In genomic region chr6:25054469-25054868, GRCh38 we compare ENCODE assay signal across 12 cellular contexts.
DNase-seq lines count a peak whose midpoint lies in the region; ATAC-seq, FAIRE-seq and TF ChIP-seq lines count a peak whose summit lies in the region.
"Had no signal": no experiment of that assay in that cellular context is flagged by ENCODE, and none has a peak within 500 bp of the region (broad histone marks: within the 10 kb centered on the region; RNA-seq: fewer than 3 reads in every experiment).

No MANE protein-coding gene starts in this region.

- DNase-seq in A172 (ENCODE audit: low spot score) (peak; percentile 57), iris pigment epithelial cell (ENCODE audit: low read depth) (peak; percentile 85), kidney (no peak), HUDEP-2 (lab: John Stamatoyannopoulos, UW; ENCODE audit: unreplicated experiment in 76 of 76) (no peak), H9 (no peak)
- DNase-seq in activated CD8-positive, alpha-beta T cell treated with anti-CD3 and anti-CD28 coated beads for 36 hours: no peak
- DNase-seq: NCI-H146, SJCRH30, upper lobe of right lung had no signal

- H3K56ac ChIP-seq in H9 (ENCODE audit: insufficient read length, low read depth, low read length): no peak overlapping the region

- no peak overlapping the region for H2BK5ac ChIP-seq in H9 (ENCODE audit: insufficient read length, low read length)

- H4K5ac ChIP-seq in H9 (ENCODE audit: insufficient read length, low read depth, low read length): no peak overlapping the region

- H2BK20ac ChIP-seq in H9 (ENCODE audit: low read depth, low read length, poor library complexity, severe bottlenecking): no peak overlapping the region

- H3K4ac ChIP-seq in H9 (ENCODE audit: low read depth, low read length): no peak overlapping the region

- no peak overlapping the region for H3K4me3 Mint-ChIP-seq in activated CD8-positive, alpha-beta T cell treated with anti-CD3 and anti-CD28 coated beads for 36 hours
- no peak overlapping the region for H3K4me3 Mint-ChIP-seq in H9

- no peak overlapping the region for H2BK12ac ChIP-seq in H9 (ENCODE audit: insufficient read length, low read depth, low read length)

- no peak overlapping the region for H3K27ac ChIP-seq in kidney (ENCODE audit: low read depth in 2 of 2, low read length in 2 of 2)
- H3K27ac ChIP-seq in H9 (ENCODE audit: insufficient read length, low read depth, low read length): no peak overlapping the region
- H3K27ac ChIP-seq: SJCRH30, upper lobe of right lung had no signal

- H2BK15ac ChIP-seq in H9 (ENCODE audit: low read depth, low read length): no peak overlapping the region

- no peaks in the 10 kb centered on the region for H3K36me3 ChIP-seq in kidney (ENCODE audit: control insufficient read depth in 1 of 2, insufficient read depth in 2 of 2, low read length in 2 of 2)
- H3K36me3 ChIP-seq: SJCRH30, upper lobe of right lung had no signal

- H3K9ac ChIP-seq in kidney (ENCODE audit: low read length in 2 of 2) (no peak overlapping the region), H9 (ENCODE audit: extremely low read depth, insufficient read length, low read length) (no peak overlapping the region)

- peaks cover 77% of the 10 kb centered on the region for H3K4me1 Mint-ChIP-seq in activated CD8-positive, alpha-beta T cell treated with anti-CD3 and anti-CD28 coated beads for 36 hours (ENCODE audit: low read depth)
- H3K4me1 Mint-ChIP-seq in H9: peaks cover 7 to 12% of the 10 kb centered on the region in 2 experiments; a peak in 3 of 4 replicates

- H2BK120ac ChIP-seq in H9 (ENCODE audit: low read depth, low read length, poor library complexity, severe bottlenecking): no peak overlapping the region

- H3K23ac ChIP-seq in H9 (ENCODE audit: insufficient read length, low read depth, low read length): no peak overlapping the region

- ATAC-seq in GM21529 (IDR thresholded peaks at IDR 0.05; ENCODE audit: unreplicated experiment): peak; percentile 1
- no peak for ATAC-seq in activated CD8-positive, alpha-beta T cell treated with anti-CD3 and anti-CD28 coated beads for 36 hours
- no peak for ATAC-seq in HG03469 (IDR thresholded peaks at IDR 0.05; ENCODE audit: unreplicated experiment)

- H3K4me1 ChIP-seq in kidney (ENCODE audit: control insufficient read depth in 1 of 2, insufficient read depth in 1 of 2, low read depth in 1 of 2, low read length in 2 of 2) (no peaks in the 10 kb centered on the region), H9 (ENCODE audit: insufficient read depth, low read length) (no peaks in the 10 kb centered on the region; the same call in 1 of the 2 replicates)
- H3K4me1 ChIP-seq: SJCRH30 had no signal

- H2AK5ac ChIP-seq in H9 (ENCODE audit: insufficient read length, low read length): no peak overlapping the region

- no peaks in the 10 kb centered on the region for H3K27me3 ChIP-seq in H9 (ENCODE audit: insufficient read depth, low read length)
- H3K27me3 ChIP-seq: SJCRH30, upper lobe of right lung had no signal

- H4K20me1 ChIP-seq in H9 (ENCODE audit: control insufficient read depth, insufficient read depth, insufficient read length): no peaks in the 10 kb centered on the region

- H4K8ac ChIP-seq in H9 (replicated peaks; ENCODE audit: insufficient read length, low read depth, low read length): no peak overlapping the region

- POLR2A ChIA-PET in activated CD8-positive, alpha-beta T cell treated with anti-CD3 and anti-CD28 coated beads for 36 hours (lab: Charles Lee): interaction anchor here (0.9 to 1.8 kb wide), 3 partner anchors 10 to 27 kb away, joined by 4 to 9 read pairs (median 5); no protein-coding TSS in a partner anchor

- H3K23me2 ChIP-seq in H9 (ENCODE audit: insufficient read length, low read depth, low read length, poor library complexity, severe bottlenecking): no peaks in the 10 kb centered on the region

- H4K91ac ChIP-seq in H9 (ENCODE audit: insufficient read length, low read depth, low read length): no peak overlapping the region

- no CpG with 5 or more reads among the region's 3 CpGs for WGBS in H9 (ENCODE audit: extremely low coverage, insufficient read length, low lambda C conversion rate)

- no peaks in the 10 kb centered on the region for H3K27me3 Mint-ChIP-seq in activated CD8-positive, alpha-beta T cell treated with anti-CD3 and anti-CD28 coated beads for 36 hours
- H3K27me3 Mint-ChIP-seq in H9 (ENCODE audit: low read depth): peaks cover 2% of the 10 kb centered on the region; the same call in 1 of the 2 replicates

- H3K9me3 ChIP-seq in kidney (ENCODE audit: control insufficient read depth in 1 of 2, low read length in 2 of 2) (no peaks in the 10 kb centered on the region), H9 (ENCODE audit: control insufficient read depth, low read depth, low read length) (no peaks in the 10 kb centered on the region)
- H3K9me3 ChIP-seq: SJCRH30, upper lobe of right lung had no signal

- no peak overlapping the region for H3K14ac ChIP-seq in H9 (ENCODE audit: insufficient read depth, low read length)

- no peak overlapping the region for H3K4me2 ChIP-seq in H9 (ENCODE audit: insufficient read depth, insufficient read length, low read length)

- no peak for FAIRE-seq in kidney (lab: Jason Lieb, UNC)

- H3K18ac ChIP-seq in H9 (ENCODE audit: insufficient read length, low read depth, low read length): no peak overlapping the region

- H2AFZ ChIP-seq in H9 (ENCODE audit: low read length): no peak overlapping the region

- H3K9me3 Mint-ChIP-seq in activated CD8-positive, alpha-beta T cell treated with anti-CD3 and anti-CD28 coated beads for 36 hours: peaks cover 5% of the 10 kb centered on the region
- peaks cover 7 to 12% of the 10 kb centered on the region in 2 experiments; a peak in 4 of 5 replicates for H3K9me3 Mint-ChIP-seq in H9

- CTCF ChIA-PET in activated CD8-positive, alpha-beta T cell treated with anti-CD3 and anti-CD28 coated beads for 36 hours (lab: Charles Lee): interaction anchor here (0.6 to 3.5 kb wide), 9 partner anchors 12 to 222 kb away, joined by 3 to 26 read pairs (median 7); no protein-coding TSS in a partner anchor

- no peak for TF ChIP-seq CTCF in activated CD8-positive, alpha-beta T cell treated with anti-CD3 and anti-CD28 coated beads for 36 hours (IDR thresholded peaks at IDR 0.05)
- TF ChIP-seq CTCF in kidney (IDR thresholded peaks at IDR 0.05; ENCODE audit: borderline replicate concordance, extremely low read depth, insufficient read depth) (no peak), H9 (conservative IDR thresholded peaks at IDR 0.05) (no peak)

- no peaks in the 10 kb centered on the region for H3K79me1 ChIP-seq in H9 (ENCODE audit: insufficient read depth, low read depth, low read length, poor library complexity, severe bottlenecking)

- intact Hi-C loops in activated CD8-positive, alpha-beta T cell treated with anti-CD3 and anti-CD28 coated beads for 36 hours (cut with micrococcal nuclease): no loop called here
- intact Hi-C loops in kidney (cut with DNase I): no loop called here

- no peaks in the 10 kb centered on the region for H3K79me2 ChIP-seq in H9 (ENCODE audit: insufficient read depth, low read length)

- H3T11ph ChIP-seq in H9 (ENCODE audit: low read length): no peak overlapping the region

- peak overlapping the region; percentile 66 for H3K27ac Mint-ChIP-seq in activated CD8-positive, alpha-beta T cell treated with anti-CD3 and anti-CD28 coated beads for 36 hours
- H3K27ac Mint-ChIP-seq in H9: no peak overlapping the region

- peaks cover 3% of the 10 kb centered on the region for H3K36me3 Mint-ChIP-seq in activated CD8-positive, alpha-beta T cell treated with anti-CD3 and anti-CD28 coated beads for 36 hours (ENCODE audit: low read depth)
- H3K36me3 Mint-ChIP-seq in H9 (ENCODE audit: insufficient read depth in 1 of 3, low read depth in 3 of 3): peaks cover 0 to 8% (median 2%) of the 10 kb centered on the region in 3 experiments; a peak in 3 of 7 replicates

- no peak overlapping the region for H3K4me3 ChIP-seq in kidney (ENCODE audit: low read length in 2 of 2)
- H3K4me3 ChIP-seq: lung, SJCRH30, upper lobe of right lung had no signal

Comparison
In these comparisons a context has a peak if more than half of its experiments do, and no peak if none do; other contexts are left out.
1. DNase-seq: peak in A172 (single experiment) and iris pigment epithelial cell (single experiment); none in activated CD8-positive, alpha-beta T cell treated with anti-CD3 and anti-CD28 coated beads for 36 hours (single experiment), kidney (single experiment), HUDEP-2 (0 of 76) and H9 (single experiment).